In genomic region chr7:131164025-131164899, GRCh38 we compare ENCODE assay signal across 14 cellular contexts.
DNase-seq lines count a peak whose midpoint lies in the region; ATAC-seq and TF ChIP-seq lines count a peak whose summit lies in the region.
"Had no signal": no experiment of that assay in that cellular context is flagged by ENCODE, and none has a peak within 500 bp of the region (broad histone marks: within the 10 kb centered on the region; RNA-seq: fewer than 3 reads in every experiment).

No MANE protein-coding gene starts in this region.

- H3K27me3 Mint-ChIP-seq in MCF 10A (ENCODE audit: insufficient read depth, unreplicated experiment), result no peaks in the 10 kb centered on the region
- H3K27me3 Mint-ChIP-seq in WTC11 (ENCODE audit: low read depth), result no peaks in the 10 kb centered on the region

- H3K9me3 ChIP-seq in breast epithelium, result no peaks in the 10 kb centered on the region
- H3K9me3 ChIP-seq: esophagus squamous epithelium, sigmoid colon had no signal

- peak overlapping the region; percentile 65 for H3K4me3 Mint-ChIP-seq in MCF 10A (ENCODE audit: unreplicated experiment)
- no peak overlapping the region for H3K4me3 Mint-ChIP-seq in WTC11

- H3K27ac ChIP-seq in breast epithelium, result no peak overlapping the region
- H3K27ac ChIP-seq: esophagus squamous epithelium, sigmoid colon had no signal

- peak overlapping the region; percentile 97 for H3K27ac Mint-ChIP-seq in MCF 10A (ENCODE audit: low read depth, unreplicated experiment)
- peak overlapping the region; percentile 0; the same call in 1 of the 2 replicates for H3K27ac Mint-ChIP-seq in WTC11

- H3K4me1 ChIP-seq in breast epithelium, result no peaks in the 10 kb centered on the region
- H3K4me1 ChIP-seq: esophagus squamous epithelium, sigmoid colon had no signal

- TF ChIP-seq CTCF in MCF 10A (IDR thresholded peaks at IDR 0.05; ENCODE audit: unreplicated experiment) (no peak), breast epithelium (IDR thresholded peaks at IDR 0.05) (no peak), WTC11 (IDR thresholded peaks at IDR 0.05) (no peak), foreskin fibroblast (IDR thresholded peaks at IDR 0.05; ENCODE audit: low read depth, low read length) (no peak)

- H3K36me3 Mint-ChIP-seq in MCF 10A (ENCODE audit: insufficient read depth, unreplicated experiment), result no peaks in the 10 kb centered on the region
- H3K36me3 Mint-ChIP-seq in WTC11, result no peaks in the 10 kb centered on the region

- POLR2A ChIA-PET in MCF 10A (lab: Yijun Ruan, JAX) (interaction anchor here (0.6 to 4.5 kb wide), 26 partner anchors 9 to 1287 kb away, joined by 3 to 139 read pairs (median 4); partner anchors contain the start of gene MKLN1), WTC11 (lab: Charles Lee) (interaction anchor here (0.8 kb wide), 1 partner anchor 215 kb away, joined by 3 read pairs; no protein-coding TSS in a partner anchor)

- no TSS peak for BruUV-seq in MCF 10A (replicated peaks; lab: Mats Ljungman, UMichigan)

- ATAC-seq in WTC11, result no peak
- ATAC-seq: Right ventricle myocardium inferior had no signal

- H3K9me3 Mint-ChIP-seq in MCF 10A (ENCODE audit: unreplicated experiment), result peaks cover 7% of the 10 kb centered on the region
- H3K9me3 Mint-ChIP-seq in WTC11, result no peaks in the 10 kb centered on the region

- no peaks in the 10 kb centered on the region for H3K27me3 ChIP-seq in breast epithelium
- H3K27me3 ChIP-seq: esophagus squamous epithelium, sigmoid colon had no signal

- intact Hi-C loops in MCF 10A (cut with micrococcal nuclease), result loop anchor here (2.0 to 5.0 kb wide), 2 partner anchors 55 to 163 kb away; partner anchors contain the start of gene MKLN1
- intact Hi-C loops in breast epithelium (cut with DNase I; ENCODE audit: low total_unique reads), result no loop called here

- CTCF ChIA-PET in MCF 10A (lab: Yijun Ruan, JAX) (interaction anchor here (0.6 to 2.2 kb wide), 13 partner anchors 9 to 267 kb away, joined by 3 to 8 read pairs (median 4); no protein-coding TSS in a partner anchor), WTC11 (lab: Charles Lee) (interaction anchor here (0.6 to 0.9 kb wide), 3 partner anchors 9 to 382 kb away, joined by 3 read pairs; no protein-coding TSS in a partner anchor)

- H3K36me3 ChIP-seq in breast epithelium, result no peaks in the 10 kb centered on the region
- H3K36me3 ChIP-seq: esophagus squamous epithelium, sigmoid colon had no signal

- H3K4me3 ChIP-seq in breast epithelium (no peak overlapping the region), foreskin fibroblast (ENCODE audit: low read depth in 1 of 2, low read length in 2 of 2) (no peak overlapping the region)
- H3K4me3 ChIP-seq: esophagus squamous epithelium, lung, sigmoid colon had no signal

- DNase-seq in MCF 10A (ENCODE audit: unreplicated experiment), result peak; percentile 92
- DNase-seq in breast epithelium (ENCODE audit: low spot score in 2 of 2), result no peak
- no peak for DNase-seq in WTC11 (ENCODE audit: low spot score)
- DNase-seq in foreskin fibroblast, result peak; percentile 84 to 90
- no peak for DNase-seq in activated effector memory CD4-positive, alpha-beta T cell treated with anti-CD3 and anti-CD28 coated beads, Interleukin-2, amount 50 U/mL, for 16 hours
- DNase-seq in activated CD8-positive, alpha-beta memory T cell treated with anti-CD3 and anti-CD28 coated beads for 24 hours, result no peak
- DNase-seq in activated CD4-positive, alpha-beta T cell treated with anti-CD3 and anti-CD28 coated beads for 48 hours, result no peak
- DNase-seq in NCI-H2081 (lab: John Stamatoyannopoulos, UW), result no peak
- DNase-seq: activated CD4-positive, alpha-beta T cell treated with anti-CD3 and anti-CD28 coated beads, Interleukin-2, amount 50 U/mL, for 48 hours; esophagus squamous epithelium; NCI-H1930; sigmoid colon had no signal

- peaks cover 28% of the 10 kb centered on the region for H3K4me1 Mint-ChIP-seq in MCF 10A (ENCODE audit: insufficient read depth, unreplicated experiment)
- H3K4me1 Mint-ChIP-seq in WTC11, result peaks cover 16% of the 10 kb centered on the region

- TF ChIP-seq POLR2A in breast epithelium (IDR thresholded peaks at IDR 0.05), result no peak

TF ChIP-seq in WTC11, 78 proteins besides CTCF, POLR2A, EP300 and RAD21:
- TF ChIP-seq NFE2L1 (CRISPR knock-in tag; IDR thresholded peaks at IDR 0.05) (no peak), CBFB (CRISPR knock-in tag; IDR thresholded peaks at IDR 0.05; ENCODE audit: low read depth) (no peak), NFYB (CRISPR knock-in tag; conservative IDR thresholded peaks at IDR 0.05; ENCODE audit: low read depth) (no peak), ZNF512 (CRISPR knock-in tag; IDR thresholded peaks at IDR 0.05; ENCODE audit: borderline replicate concordance) (no peak), E2F5 (CRISPR knock-in tag; IDR thresholded peaks at IDR 0.05) (no peak), TEAD1 (CRISPR knock-in tag; IDR thresholded peaks at IDR 0.05) (no peak)

Comparison
In these comparisons a context has a peak if more than half of its experiments do, and no peak if none do; other contexts are left out.
1. DNase-seq: peak in MCF 10A (single experiment) and foreskin fibroblast (2 of 2); none in breast epithelium (0 of 2), WTC11 (single experiment), activated effector memory CD4-positive, alpha-beta T cell treated with anti-CD3 and anti-CD28 coated beads, Interleukin-2, amount 50 U/mL, for 16 hours (single experiment), activated CD8-positive, alpha-beta memory T cell treated with anti-CD3 and anti-CD28 coated beads for 24 hours (single experiment), activated CD4-positive, alpha-beta T cell treated with anti-CD3 and anti-CD28 coated beads for 48 hours (single experiment) and NCI-H2081 (0 of 2).